Comparison of ENCODE assay signal across 1 cellular context in the genomic region with DNA sequence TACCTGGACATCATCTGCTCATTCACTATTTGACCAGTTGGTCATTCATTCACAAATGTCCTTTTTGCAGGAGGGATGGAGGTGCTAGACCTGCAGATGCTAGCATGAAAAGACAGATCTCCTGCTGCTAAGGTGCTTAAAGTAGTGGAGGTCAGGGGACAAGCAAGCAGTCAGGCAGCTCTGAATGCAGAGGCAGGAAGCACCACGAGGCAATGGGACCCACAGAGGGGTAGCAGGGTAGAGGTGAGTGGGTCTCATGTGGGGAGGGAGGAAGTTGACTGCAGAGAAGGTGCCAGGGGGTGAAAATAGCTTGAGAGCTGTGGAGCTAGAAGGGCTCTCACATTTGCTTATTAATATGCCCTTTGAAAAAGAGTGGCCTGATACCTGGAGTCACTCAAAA.
TF ChIP-seq lines count a peak whose summit lies in the region.

No MANE protein-coding gene starts in this region.

TF ChIP-seq in GM23338, 12 proteins besides CTCF, POLR2A, EP300 and RAD21 (continued from another document):
- TF ChIP-seq EZH2 (IDR thresholded peaks at IDR 0.05; ENCODE audit: low read depth, unreplicated experiment) (no peak), POLR2AphosphoS5 (IDR thresholded peaks at IDR 0.05; ENCODE audit: low read depth) (no peak)
